ENCODE assay signal across 8 cellular contexts in the genomic region with DNA sequence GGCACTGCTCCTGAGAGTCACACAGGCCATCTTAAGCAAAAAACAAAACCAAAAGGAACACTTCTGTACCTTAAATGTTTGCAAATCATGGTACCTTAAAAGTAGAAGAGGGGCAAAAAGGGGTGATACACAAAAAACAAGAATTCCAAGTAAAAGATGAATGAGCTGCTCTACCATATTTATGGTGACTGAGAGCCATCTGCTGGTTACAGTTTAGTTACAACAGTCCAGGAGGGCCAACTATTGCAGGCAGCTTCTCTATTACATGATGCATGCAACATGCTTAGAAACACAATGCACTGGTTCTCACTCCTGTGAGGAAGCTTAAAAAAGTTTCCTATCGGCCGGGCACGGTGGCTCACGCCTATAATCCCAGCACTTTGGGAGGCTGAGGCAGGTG. TPM values are rescaled to one million over a fixed set of nuclear protein-coding genes. Genes with fewer than 3 reads are reported as not detected.
DNase-seq lines count a peak whose midpoint lies in the region; FAIRE-seq and TF ChIP-seq lines count a peak whose summit lies in the region.

No MANE protein-coding gene starts in this region.

- peaks cover 8% of the 10 kb centered on the region for H3K4me1 ChIP-seq in astrocyte (ENCODE audit: insufficient read depth, low read length)

- no peaks in the 10 kb centered on the region for H3K9me3 ChIP-seq in astrocyte (ENCODE audit: insufficient read depth, low read depth, low read length)

- DNase-seq in NOMO-1 treated with DMSO at 0.1 percent for 48 hours (lab: John Stamatoyannopoulos, UW; ENCODE audit: unreplicated experiment) (peak; percentile 44), NOMO-1 treated with dmso at 0.1 percent for 144 hours (lab: John Stamatoyannopoulos, UW; ENCODE audit: unreplicated experiment) (no peak), NB4 (ENCODE audit: low read depth) (peak; percentile 42), astrocyte (ENCODE audit: low read depth) (peak; percentile 39), immature natural killer cell (peak; percentile 5 to 31 (median 15)), type B pancreatic cell (ENCODE audit: extremely low spot score, unreplicated experiment) (no peak)
- no peak for DNase-seq in stimulated activated CD4-positive, alpha-beta T cell treated with anti-CD3 and anti-CD28 coated beads, Interleukin-4, amount 100 ng/mL, for 1 hour
- no peak for DNase-seq in activated T-cell treated with anti-CD3 and anti-CD28 coated beads, Interleukin-2, amount 50 U/mL, for 24 hours

- no peak overlapping the region for H3K9ac ChIP-seq in astrocyte (ENCODE audit: low read length)

- H3K4me3 ChIP-seq in NB4 (ENCODE audit: low read depth, low read length) (no peak overlapping the region), astrocyte (ENCODE audit: insufficient read depth, low read depth, low read length) (no peak overlapping the region)

- H3K4me3 Mint-ChIP-seq in astrocyte (ENCODE audit: unreplicated experiment), result no peak overlapping the region
- H3K4me3 Mint-ChIP-seq in immature natural killer cell, result no peak overlapping the region
- no peak overlapping the region for H3K4me3 Mint-ChIP-seq in type B pancreatic cell
- no peak overlapping the region for H3K4me3 Mint-ChIP-seq in activated T-cell treated with anti-CD3 and anti-CD28 coated beads, Interleukin-2, amount 50 U/mL, for 24 hours

- no peak for TF ChIP-seq POLR2A in NB4 (IDR thresholded peaks at IDR 0.05; ENCODE audit: extremely low read depth, insufficient read length)

- H3K27ac Mint-ChIP-seq in astrocyte (ENCODE audit: unreplicated experiment) (no peak overlapping the region), immature natural killer cell (no peak overlapping the region), type B pancreatic cell (no peak overlapping the region)
- no peak overlapping the region for H3K27ac Mint-ChIP-seq in activated T-cell treated with anti-CD3 and anti-CD28 coated beads, Interleukin-2, amount 50 U/mL, for 24 hours

- H3K4me2 ChIP-seq in astrocyte (ENCODE audit: low read length), result no peak overlapping the region

- H2AFZ ChIP-seq in astrocyte (ENCODE audit: low read depth, low read length), result no peak overlapping the region

- H3K36me3 Mint-ChIP-seq in astrocyte (ENCODE audit: low read depth, unreplicated experiment) (peaks cover 2% of the 10 kb centered on the region), immature natural killer cell (peaks cover 0 to 6% (median 0%) of the 10 kb centered on the region in 3 donors), type B pancreatic cell (peaks cover 3% of the 10 kb centered on the region)
- H3K36me3 Mint-ChIP-seq in activated T-cell treated with anti-CD3 and anti-CD28 coated beads, Interleukin-2, amount 50 U/mL, for 24 hours (ENCODE audit: low read depth), result peaks cover 2% of the 10 kb centered on the region

- no peaks in the 10 kb centered on the region for H3K27me3 ChIP-seq in astrocyte (ENCODE audit: insufficient read depth, low read length)

- peaks cover 26% of the 10 kb centered on the region for H3K4me1 Mint-ChIP-seq in astrocyte (ENCODE audit: low read depth, unreplicated experiment)
- peaks cover 23 to 26% of the 10 kb centered on the region in 2 donors for H3K4me1 Mint-ChIP-seq in immature natural killer cell
- H3K4me1 Mint-ChIP-seq in type B pancreatic cell (ENCODE audit: unreplicated experiment), result peaks cover 24% of the 10 kb centered on the region
- peaks cover 13% of the 10 kb centered on the region for H3K4me1 Mint-ChIP-seq in activated T-cell treated with anti-CD3 and anti-CD28 coated beads, Interleukin-2, amount 50 U/mL, for 24 hours (ENCODE audit: low read depth)

- no peaks in the 10 kb centered on the region for H3K27me3 Mint-ChIP-seq in astrocyte (ENCODE audit: low read depth, unreplicated experiment)
- no peaks in the 10 kb centered on the region for H3K27me3 Mint-ChIP-seq in immature natural killer cell (ENCODE audit: low read depth in 3 of 3)
- no peaks in the 10 kb centered on the region for H3K27me3 Mint-ChIP-seq in type B pancreatic cell
- H3K27me3 Mint-ChIP-seq in activated T-cell treated with anti-CD3 and anti-CD28 coated beads, Interleukin-2, amount 50 U/mL, for 24 hours, result no peaks in the 10 kb centered on the region

- TF ChIP-seq CTCF in NB4 (IDR thresholded peaks at IDR 0.05; ENCODE audit: low read depth, low read length), result no peak
- TF ChIP-seq CTCF in astrocyte (IDR thresholded peaks at IDR 0.05; ENCODE audit: insufficient read depth, low read depth, low read length), result peak; percentile 67
- TF ChIP-seq CTCF in type B pancreatic cell (conservative IDR thresholded peaks at IDR 0.05), result peak; percentile 82

- H4K20me1 ChIP-seq in astrocyte (ENCODE audit: insufficient read depth, low read length), result no peaks in the 10 kb centered on the region

- H3K79me2 ChIP-seq in astrocyte (ENCODE audit: insufficient read depth, low read length), result no peaks in the 10 kb centered on the region

- no peak overlapping the region for H3K27ac ChIP-seq in astrocyte (ENCODE audit: low read depth, low read length)

- no peak for FAIRE-seq in astrocyte (lab: Jason Lieb, UNC)

- H3K9me3 Mint-ChIP-seq in astrocyte (ENCODE audit: unreplicated experiment) (no peaks in the 10 kb centered on the region), immature natural killer cell (no peaks in the 10 kb centered on the region), type B pancreatic cell (no peaks in the 10 kb centered on the region)
- no peaks in the 10 kb centered on the region for H3K9me3 Mint-ChIP-seq in activated T-cell treated with anti-CD3 and anti-CD28 coated beads, Interleukin-2, amount 50 U/mL, for 24 hours

- no peaks in the 10 kb centered on the region for H3K36me3 ChIP-seq in astrocyte (ENCODE audit: insufficient read depth, low read length)

RNA-seq across cellular contexts. Expression of a gene that starts 53.5 kb away (rescaled TPM):
- total RNA-seq in astrocyte (54.4 and 54.8 TPM in 2 replicates), type B pancreatic cell (ENCODE audit: low replicate concordance) (47.1 and 59.3 TPM in 2 replicates)
- polyA plus RNA-seq in immature natural killer cell, result 100 to 1,000 TPM; 249 to 381 (median 263) TPM

RNA-seq across cellular contexts. Expression of a gene that starts 54.4 kb away (rescaled TPM):
- total RNA-seq in astrocyte (not detected in 2 replicates), type B pancreatic cell (ENCODE audit: low replicate concordance) (7.0 TPM in 1 of 2 replicates, not detected in the other)
- polyA plus RNA-seq in immature natural killer cell, result not detected

Comparison
In these comparisons a context has a peak if more than half of its experiments do, and no peak if none do; other contexts are left out.
1. DNase-seq: peak in NOMO-1 treated with DMSO at 0.1 percent for 48 hours (single experiment), NB4 (single experiment), astrocyte (single experiment) and immature natural killer cell (3 of 3); none in NOMO-1 treated with dmso at 0.1 percent for 144 hours (single experiment), type B pancreatic cell (single experiment), stimulated activated CD4-positive, alpha-beta T cell treated with anti-CD3 and anti-CD28 coated beads, Interleukin-4, amount 100 ng/mL, for 1 hour (single experiment) and activated T-cell treated with anti-CD3 and anti-CD28 coated beads, Interleukin-2, amount 50 U/mL, for 24 hours (single experiment).